8 cellular contexts compared by ENCODE assay signal in the genomic region with DNA sequence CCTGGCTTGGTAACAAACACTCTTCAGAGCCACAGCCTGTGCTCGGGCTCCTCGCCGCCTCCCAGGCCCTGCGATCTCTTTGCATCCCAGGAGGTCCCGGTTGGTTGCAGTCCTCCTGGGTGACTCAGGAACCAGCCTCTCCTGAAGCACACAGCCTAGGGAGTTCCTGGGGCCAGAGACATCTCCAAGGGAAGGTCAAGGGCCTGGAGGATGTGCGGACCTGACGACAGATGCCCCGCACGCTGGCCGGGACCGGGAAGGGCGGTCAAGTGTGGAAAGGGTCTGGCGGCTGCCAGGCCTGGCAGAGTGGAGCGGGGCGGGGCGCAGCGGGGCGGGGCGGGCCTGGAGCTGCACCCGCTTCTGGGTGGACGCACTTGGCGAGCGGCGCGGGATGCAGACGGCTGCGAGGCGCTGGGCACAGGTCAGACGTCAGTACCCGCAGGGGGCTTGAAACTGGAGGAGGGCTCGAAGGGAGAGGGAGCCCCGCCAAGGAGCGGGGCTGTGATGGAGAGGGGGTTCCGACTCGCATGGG. TPM values are rescaled to one million over a fixed set of nuclear protein-coding genes. Genes with fewer than 3 reads are reported as not detected.
DNase-seq lines count a peak whose midpoint lies in the region; ATAC-seq, FAIRE-seq and TF ChIP-seq lines count a peak whose summit lies in the region.

No MANE protein-coding gene starts in this region.

- no CpG with 5 or more reads among the region's 35 CpGs for WGBS in iPS DF 6.9 (ENCODE audit: insufficient coverage, insufficient read length)
- 4 to 11% methylated on average over 28 to 31 of the region's 35 CpGs for WGBS in lower leg skin, 2 donors

- no peak overlapping the region for H3K4me3 Mint-ChIP-seq in progenitor cell of endocrine pancreas (ENCODE audit: low read depth)

- no peak for FAIRE-seq in H54 (lab: Jason Lieb, UNC)

- H3K36me3 ChIP-seq in iPS DF 6.9 (ENCODE audit: control insufficient read depth, insufficient read depth, low read length) = no peaks in the 10 kb centered on the region

- H3K27me3 ChIP-seq in iPS DF 6.9 (ENCODE audit: control insufficient read depth, insufficient read depth, low read length) = peaks cover 7% of the 10 kb centered on the region; the same call in 1 of the 2 replicates

- H3K4me1 Mint-ChIP-seq in progenitor cell of endocrine pancreas (ENCODE audit: low read depth) = no peaks in the 10 kb centered on the region

- DNase-seq in A172 (ENCODE audit: low spot score) = peak; percentile 26
- DNase-seq in H54 (ENCODE audit: insufficient read length, low spot score) = peak; percentile 45
- peak; percentile 25 for DNase-seq in astrocyte of the hippocampus (ENCODE audit: low read depth, low spot score)
- DNase-seq in iPS DF 6.9 (ENCODE audit: low read depth, low spot score) = no peak
- DNase-seq in lower leg skin (ENCODE audit: low spot score in 2 of 2) = no peak
- DNase-seq in NCI-H524 treated with DMSO at 0.1 percent for 48 hours (lab: John Stamatoyannopoulos, UW) = no peak
- no peak for DNase-seq in progenitor cell of endocrine pancreas (ENCODE audit: low spot score, unreplicated experiment)

- H3K27me3 Mint-ChIP-seq in progenitor cell of endocrine pancreas = no peaks in the 10 kb centered on the region

- intact Hi-C loops in lower leg skin (cut with DNase I; ENCODE audit: low total_unique reads) = no loop called here

- TF ChIP-seq CTCF in lower leg skin (IDR thresholded peaks at IDR 0.05) = no peak
- no peak for TF ChIP-seq CTCF in progenitor cell of endocrine pancreas (IDR thresholded peaks at IDR 0.05; ENCODE audit: unreplicated experiment)

- H3K4me1 ChIP-seq in iPS DF 6.9 (ENCODE audit: control insufficient read depth, insufficient read depth, low read length) = no peaks in the 10 kb centered on the region

- H3K9me3 Mint-ChIP-seq in progenitor cell of endocrine pancreas (ENCODE audit: low read depth) = no peaks in the 10 kb centered on the region

- H3K27ac ChIP-seq in iPS DF 6.9 (ENCODE audit: low read length) = no peak overlapping the region

- H3K9me3 ChIP-seq in iPS DF 6.9 (ENCODE audit: control insufficient read depth, insufficient read depth, low read length) = no peaks in the 10 kb centered on the region

- TF ChIP-seq POLR2A in H54 (IDR thresholded peaks at IDR 0.05; ENCODE audit: low read depth, low read length) (no peak), lower leg skin (IDR thresholded peaks at IDR 0.05) (no peak)

- no peak for ATAC-seq in HG03159 (IDR thresholded peaks at IDR 0.05; ENCODE audit: unreplicated experiment)

- H3K36me3 Mint-ChIP-seq in progenitor cell of endocrine pancreas (ENCODE audit: insufficient read depth) = peaks cover 1% of the 10 kb centered on the region

- no peak overlapping the region for H3K27ac Mint-ChIP-seq in progenitor cell of endocrine pancreas

- H3K4me3 ChIP-seq in iPS DF 6.9 (ENCODE audit: low read length) (peak overlapping the region; percentile 4; the same call in 1 of the 2 replicates), lower leg skin (ENCODE audit: low read depth, poor library complexity, severe bottlenecking) (no peak overlapping the region)

RNA-seq across cellular contexts. Expression of a gene that starts 45.0 kb away (rescaled TPM):
- 1.5 TPM in 1 of 2 replicates, not detected in the other for total RNA-seq in A172 (2014; rRNA removed; shearing (Covaris generic))
- total RNA-seq in lower leg skin = 10 to 100 TPM; 37.1 to 84.0 (median 52.1) TPM
- total RNA-seq in progenitor cell of endocrine pancreas = not detected in 2 replicates

Comparison
In these comparisons a context has a peak if more than half of its experiments do, and no peak if none do; other contexts are left out.
1. DNase-seq: peak in A172 (single experiment), H54 (single experiment) and astrocyte of the hippocampus (single experiment); none in iPS DF 6.9 (single experiment), lower leg skin (0 of 2), NCI-H524 treated with DMSO at 0.1 percent for 48 hours (single experiment) and progenitor cell of endocrine pancreas (single experiment).
2. RNA of a gene that starts 45.0 kb away (total RNA-seq): 37.1 to 84.0 TPM in lower leg skin; 1.5 TPM in A172 and not detected in progenitor cell of endocrine pancreas; every median in the first group is over 10 times any median in the second.